9 cellular contexts compared by ENCODE assay signal in the genomic region with DNA sequence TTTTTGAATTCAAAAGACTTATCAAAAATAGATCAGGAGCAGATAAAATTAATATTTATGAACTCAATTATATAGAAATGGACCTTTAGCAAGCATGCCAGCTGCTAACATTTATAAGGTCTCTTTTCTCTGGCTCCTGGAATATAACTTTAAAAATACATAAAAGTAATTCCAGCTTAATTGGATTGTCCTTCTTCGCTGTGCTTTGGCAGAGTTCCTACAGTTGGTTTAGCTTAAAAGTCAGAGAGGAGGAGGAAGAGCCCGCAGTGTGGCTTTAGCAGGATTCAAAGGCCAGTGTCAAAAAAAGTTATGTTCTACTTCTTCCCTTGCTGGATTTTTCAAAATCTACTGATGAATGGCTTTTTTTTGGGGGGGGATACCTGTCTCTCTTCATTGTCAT.
"Had no signal": no experiment of that assay in that cellular context is flagged by ENCODE, and none has a peak within 500 bp of the region (broad histone marks: within the 10 kb centered on the region; RNA-seq: fewer than 3 reads in every experiment).

No MANE protein-coding gene starts in this region.

- H3K4me2 ChIP-seq: GM23338 had no signal

- ATAC-seq: GM23338, HCT116 had no signal

- H2AFZ ChIP-seq: GM23248, GM23338 had no signal

- H3K36me3 ChIP-seq: HAP-1 had no signal

- H3K4me3 Mint-ChIP-seq: GM23338, H9, HFFc6 had no signal

- H3K27ac ChIP-seq: GM23248 had no signal

- H3K9ac ChIP-seq: GM23248 had no signal

- H3K4me3 ChIP-seq: GM23248, GM23338, HAP-1 had no signal

- H3K4me1 ChIP-seq: HAP-1 had no signal

- H3K4me1 Mint-ChIP-seq: GM23338 had no signal

- H3K27ac Mint-ChIP-seq: GM23338, HFFc6 had no signal

- H3K9me3 ChIP-seq: HAP-1 had no signal

- DNase-seq: GM23248, GOT3, H7, H9, HCEC 1CT, HFFc6 had no signal

- H3K9me3 Mint-ChIP-seq: H9 had no signal
